In the genomic region with DNA sequence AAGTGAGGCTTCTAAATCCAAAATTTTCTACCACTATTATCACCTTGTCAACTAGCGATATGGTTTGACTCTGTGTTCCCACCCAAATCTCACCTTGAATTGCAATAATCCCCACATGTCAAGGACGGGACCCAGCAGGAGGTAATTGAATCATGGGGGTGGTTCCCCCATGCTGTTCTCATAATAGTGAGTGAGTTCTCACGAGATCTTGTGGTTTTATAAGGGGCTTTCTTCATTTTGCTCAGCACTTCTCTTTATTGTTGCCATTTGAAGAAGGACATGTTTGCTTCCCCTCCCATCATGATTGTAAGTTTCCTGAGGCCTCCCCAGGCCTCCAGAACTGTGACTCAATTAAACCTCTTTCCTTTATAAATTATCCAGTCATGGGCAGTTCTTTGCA, we compare ENCODE assay signal across 24 cellular contexts.
DNase-seq lines count a peak whose midpoint lies in the region; ATAC-seq, FAIRE-seq and TF ChIP-seq lines count a peak whose summit lies in the region.
"Had no signal": no experiment of that assay in that cellular context is flagged by ENCODE, and none has a peak within 500 bp of the region (broad histone marks: within the 10 kb centered on the region; RNA-seq: fewer than 3 reads in every experiment).

No MANE protein-coding gene starts in this region.

- intact Hi-C loops in dorsolateral prefrontal cortex (cut with DNase I): no loop called here

- H4K20me1 ChIP-seq in OCI-LY3 (ENCODE audit: insufficient read depth, low read length): no peaks in the 10 kb centered on the region
- H4K20me1 ChIP-seq: BLaER1 treated with 17β-estradiol and CSF1 and Interleukin-3, amounts not matched to agents 10 nM and 100 nM had no signal

- TF ChIP-seq CTCF in OCI-LY3 (IDR thresholded peaks at IDR 0.05; ENCODE audit: low read depth, low read length) (no peak), dorsolateral prefrontal cortex (IDR thresholded peaks at IDR 0.05 in 54 of 56, conservative IDR thresholded peaks at IDR 0.05 in 2 of 56; ENCODE audit: low read depth in 1 of 56, partially characterized antibody in 56 of 56) (no peak)

- H3K9ac ChIP-seq in OCI-LY3 (ENCODE audit: low read length): no peak overlapping the region
- H3K9ac ChIP-seq in SK-N-MC (ENCODE audit: insufficient read length): no peak overlapping the region
- H3K9ac ChIP-seq: BLaER1 treated with 17β-estradiol and CSF1 and Interleukin-3, amounts not matched to agents 10 nM and 100 nM; GM23248 had no signal

- peak overlapping the region; percentile 1; the same call in 1 of the 2 replicates for H3K4me2 ChIP-seq in OCI-LY3 (ENCODE audit: low read length)
- H3K4me2 ChIP-seq: A549; BLaER1 treated with 17β-estradiol and CSF1 and Interleukin-3, amounts not matched to agents 10 nM and 100 nM had no signal

- H3K36me3 Mint-ChIP-seq in stimulated activated naive B cell treated with anti-CD40 and anti-IgM and Interleukin-4, amounts not matched to agents 10 μg/mL and 1 μg/mL and 100 μg/mL, for 72 hours: peaks cover 4 to 14% of the 10 kb centered on the region in 2 donors
- H3K36me3 Mint-ChIP-seq in activated CD8-positive, alpha-beta T cell treated with anti-CD3 and anti-CD28 coated beads, Interleukin-2, amount 10 ng/mL, durations not matched to agents 7 days and 5 days (ENCODE audit: low read depth): no peaks in the 10 kb centered on the region
- H3K36me3 Mint-ChIP-seq: CD14-positive monocyte; CD4-positive, alpha-beta memory T cell had no signal

- no peak for FAIRE-seq in GM12891 (lab: Jason Lieb, UNC)
- FAIRE-seq: A549, H1 had no signal

- no peak overlapping the region for H2AFZ ChIP-seq in OCI-LY3 (ENCODE audit: low read depth, low read length)
- H2AFZ ChIP-seq: GM23248 had no signal

- peaks cover 15% of the 10 kb centered on the region for H3K4me1 ChIP-seq in OCI-LY3 (ENCODE audit: low read length)
- H3K4me1 ChIP-seq: A549, BE2C had no signal

- H3K9me3 Mint-ChIP-seq in stimulated activated naive B cell treated with anti-CD40 and anti-IgM and Interleukin-4, amounts not matched to agents 10 μg/mL and 1 μg/mL and 100 μg/mL, for 72 hours: peaks cover 7 to 15% of the 10 kb centered on the region in 2 donors
- H3K9me3 Mint-ChIP-seq in activated CD8-positive, alpha-beta T cell treated with anti-CD3 and anti-CD28 coated beads, Interleukin-2, amount 10 ng/mL, durations not matched to agents 7 days and 5 days (ENCODE audit: insufficient read depth): no peaks in the 10 kb centered on the region

- H3K79me2 ChIP-seq in OCI-LY3 (ENCODE audit: low read length): no peaks in the 10 kb centered on the region

- no peak overlapping the region for H3K27ac ChIP-seq in OCI-LY3 (ENCODE audit: low read length)
- H3K27ac ChIP-seq in SK-N-MC: peak overlapping the region; percentile 81
- no peak overlapping the region for H3K27ac ChIP-seq in dorsolateral prefrontal cortex
- H3K27ac ChIP-seq: A549; BLaER1 treated with 17β-estradiol and CSF1 and Interleukin-3, amounts not matched to agents 10 nM and 100 nM; GM23248 had no signal

- no peak for TF ChIP-seq POLR2A in GM12891 (IDR thresholded peaks at IDR 0.05; ENCODE audit: low read depth, low read length)

- POLR2A ChIA-PET in activated CD8-positive, alpha-beta T cell treated with anti-CD3 and anti-CD28 coated beads, Interleukin-2, amount 10 ng/mL, durations not matched to agents 7 days and 5 days (lab: Charles Lee): no interaction called here

- peaks cover 51 to 57% of the 10 kb centered on the region in 2 donors for H3K27me3 Mint-ChIP-seq in stimulated activated naive B cell treated with anti-CD40 and anti-IgM and Interleukin-4, amounts not matched to agents 10 μg/mL and 1 μg/mL and 100 μg/mL, for 72 hours
- no peaks in the 10 kb centered on the region for H3K27me3 Mint-ChIP-seq in activated CD8-positive, alpha-beta T cell treated with anti-CD3 and anti-CD28 coated beads, Interleukin-2, amount 10 ng/mL, durations not matched to agents 7 days and 5 days (ENCODE audit: low read depth)

- H3K4me3 ChIP-seq in OCI-LY3 (ENCODE audit: low read length) (no peak overlapping the region), SK-N-MC (no peak overlapping the region), dorsolateral prefrontal cortex (no peak overlapping the region)
- H3K4me3 ChIP-seq: A549; BLaER1 treated with 17β-estradiol and CSF1 and Interleukin-3, amounts not matched to agents 10 nM and 100 nM; GM23248 had no signal

- H3K27ac Mint-ChIP-seq in stimulated activated naive B cell treated with anti-CD40 and anti-IgM and Interleukin-4, amounts not matched to agents 10 μg/mL and 1 μg/mL and 100 μg/mL, for 72 hours: no peak overlapping the region
- no peak overlapping the region for H3K27ac Mint-ChIP-seq in activated CD8-positive, alpha-beta T cell treated with anti-CD3 and anti-CD28 coated beads, Interleukin-2, amount 10 ng/mL, durations not matched to agents 7 days and 5 days
- H3K27ac Mint-ChIP-seq: CD4-positive, alpha-beta memory T cell had no signal

- DNase-seq in GM12891 (ENCODE audit: insufficient read length, low spot score): no peak
- no peak for DNase-seq in SK-N-MC (ENCODE audit: low read depth, low spot score)
- no peak for DNase-seq in stimulated activated naive B cell treated with anti-CD40 and anti-IgM and Interleukin-4, amounts not matched to agents 10 μg/mL and 1 μg/mL and 100 μg/mL, for 72 hours
- DNase-seq in stimulated activated naive CD4-positive, alpha-beta T cell (lab: John Stamatoyannopoulos, UW): no peak
- DNase-seq in dorsolateral prefrontal cortex: no peak
- DNase-seq in activated CD8-positive, alpha-beta T cell treated with anti-CD3 and anti-CD28 coated beads, Interleukin-2, amount 10 ng/mL, durations not matched to agents 7 days and 5 days: no peak
- DNase-seq: 8988T; ACHN; AML-193; BE2C; Calu3; CD4-positive, alpha-beta memory T cell; COR-L47; DMS53; DMS79 treated with DMSO at 0.1 percent for 48 hours; GF-D8; GM23248; H7; HCEC 1CT had no signal

- CTCF ChIA-PET in activated CD8-positive, alpha-beta T cell treated with anti-CD3 and anti-CD28 coated beads, Interleukin-2, amount 10 ng/mL, durations not matched to agents 7 days and 5 days (lab: Charles Lee): no interaction called here

- H3K9me3 ChIP-seq in OCI-LY3 (ENCODE audit: insufficient read depth, low read length) (0 out of 2 replicates have a peak, but pooled peaks cover 4% of the 10 kb centered on the region), SK-N-MC (ENCODE audit: low read depth, low read length) (peaks cover 6% of the 10 kb centered on the region; the same call in 1 of the 2 replicates)
- H3K9me3 ChIP-seq: A549, BE2C had no signal

- peaks cover 4 to 8% of the 10 kb centered on the region in 2 donors for H3K4me1 Mint-ChIP-seq in stimulated activated naive B cell treated with anti-CD40 and anti-IgM and Interleukin-4, amounts not matched to agents 10 μg/mL and 1 μg/mL and 100 μg/mL, for 72 hours
- no peaks in the 10 kb centered on the region for H3K4me1 Mint-ChIP-seq in activated CD8-positive, alpha-beta T cell treated with anti-CD3 and anti-CD28 coated beads, Interleukin-2, amount 10 ng/mL, durations not matched to agents 7 days and 5 days (ENCODE audit: low read depth)
- H3K4me1 Mint-ChIP-seq: CD14-positive monocyte; CD4-positive, alpha-beta memory T cell had no signal

- H3K27me3 ChIP-seq in OCI-LY3 (ENCODE audit: low read depth, low read length) (no peaks in the 10 kb centered on the region), dorsolateral prefrontal cortex (no peaks in the 10 kb centered on the region)
- H3K27me3 ChIP-seq: BE2C; BLaER1 treated with 17β-estradiol and CSF1 and Interleukin-3, amounts not matched to agents 10 nM and 100 nM had no signal

- H3K4me3 Mint-ChIP-seq in stimulated activated naive B cell treated with anti-CD40 and anti-IgM and Interleukin-4, amounts not matched to agents 10 μg/mL and 1 μg/mL and 100 μg/mL, for 72 hours: no peak overlapping the region
- H3K4me3 Mint-ChIP-seq in activated CD8-positive, alpha-beta T cell treated with anti-CD3 and anti-CD28 coated beads, Interleukin-2, amount 10 ng/mL, durations not matched to agents 7 days and 5 days: no peak overlapping the region
- H3K4me3 Mint-ChIP-seq: CD14-positive monocyte; CD4-positive, alpha-beta memory T cell had no signal

- H3K36me3 ChIP-seq in OCI-LY3 (replicated peaks; ENCODE audit: low read depth, low read length): peaks cover 8% of the 10 kb centered on the region
- H3K36me3 ChIP-seq in SK-N-MC (ENCODE audit: insufficient read depth, low read length): no peaks in the 10 kb centered on the region
- H3K36me3 ChIP-seq: BE2C; BLaER1 treated with 17β-estradiol and CSF1 and Interleukin-3, amounts not matched to agents 10 nM and 100 nM had no signal

- ATAC-seq in stimulated activated naive B cell treated with anti-CD40 and anti-IgM and Interleukin-4, amounts not matched to agents 10 μg/mL and 1 μg/mL and 100 μg/mL, for 72 hours (replicated peaks): peak; percentile 54 to 71
- no peak for ATAC-seq in activated CD8-positive, alpha-beta T cell treated with anti-CD3 and anti-CD28 coated beads, Interleukin-2, amount 10 ng/mL, durations not matched to agents 7 days and 5 days
- ATAC-seq: A549 had no signal

TF ChIP-seq in GM12891, 5 proteins besides CTCF, POLR2A, EP300 and RAD21:
- 0 out of 2 replicates have a peak, but pooled peaks have one; percentile 35 for TF ChIP-seq SPI1 (IDR thresholded peaks at IDR 0.05; ENCODE audit: low read depth, low read length)
- TF ChIP-seq TAF1 (IDR thresholded peaks at IDR 0.05; ENCODE audit: low read depth, low read length): no peak
